11 cellular contexts compared by ENCODE assay signal in the genomic region with DNA sequence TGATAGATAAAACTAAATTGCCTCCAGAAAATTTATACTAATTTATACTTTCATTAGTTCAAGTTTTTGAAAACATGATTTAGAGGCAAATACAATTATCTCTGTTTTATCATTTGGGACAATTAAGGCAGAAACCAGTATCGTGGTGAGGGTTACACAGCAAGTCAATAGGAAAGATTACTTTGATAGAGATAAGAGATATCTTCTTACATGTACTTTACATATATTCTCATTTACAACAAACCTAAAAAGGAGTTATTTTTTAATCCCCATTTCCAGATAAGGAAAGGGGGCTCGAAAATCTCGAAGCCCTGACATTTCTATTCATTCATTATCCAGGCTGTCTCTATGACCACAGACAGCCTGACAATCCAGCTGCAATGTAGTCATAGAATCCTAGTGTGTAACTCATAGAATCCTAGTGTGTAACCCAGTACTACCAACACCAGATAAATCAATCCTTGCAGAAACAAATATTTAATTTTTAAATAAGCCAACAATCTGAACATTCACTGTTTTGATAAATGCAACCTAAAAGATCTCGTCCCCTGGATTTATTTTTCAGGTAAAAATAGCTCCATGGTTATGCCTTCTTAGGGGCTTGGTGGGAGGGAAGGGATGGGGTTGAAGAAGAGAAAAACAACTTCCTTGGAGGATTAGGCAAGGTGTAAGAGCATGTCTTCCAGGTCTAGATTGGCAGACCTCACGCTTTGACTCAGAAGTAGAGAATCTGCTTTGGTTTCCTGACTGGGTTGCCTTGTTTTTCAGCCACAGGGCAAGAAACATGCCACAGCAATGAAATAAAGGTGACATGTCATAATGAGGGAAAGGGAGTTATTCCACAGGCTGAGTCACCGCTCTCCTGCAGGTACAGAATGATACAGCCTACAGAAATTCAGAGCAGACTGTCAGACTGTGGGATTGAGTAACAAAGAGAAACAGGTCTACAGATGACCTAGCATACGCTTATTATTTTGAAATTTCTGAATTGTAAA. TPM values are rescaled to one million over a fixed set of nuclear protein-coding genes. Genes with fewer than 3 reads are reported as not detected.
DNase-seq lines count a peak whose midpoint lies in the region; ATAC-seq and TF ChIP-seq lines count a peak whose summit lies in the region.
"Had no signal": no experiment of that assay in that cellular context is flagged by ENCODE, and none has a peak within 500 bp of the region (broad histone marks: within the 10 kb centered on the region; RNA-seq: fewer than 3 reads in every experiment).

No MANE protein-coding gene starts in this region.

- H3K27me3 ChIP-seq in MG63 (no peaks in the 10 kb centered on the region), left ventricle myocardium inferior (ENCODE audit: low read depth) (no peaks in the 10 kb centered on the region)

- H3K27ac ChIP-seq in left ventricle myocardium inferior (replicated peaks), result no peak overlapping the region

- H3K4me1 Mint-ChIP-seq in glutamatergic neuron (ENCODE audit: low read depth, unreplicated experiment), result peaks cover 7% of the 10 kb centered on the region
- H3K4me1 Mint-ChIP-seq: central memory CD8-positive, alpha-beta T cell had no signal

- no peaks in the 10 kb centered on the region for H3K9me3 Mint-ChIP-seq in glutamatergic neuron (ENCODE audit: unreplicated experiment)
- H3K9me3 Mint-ChIP-seq: central memory CD8-positive, alpha-beta T cell had no signal

- no peak overlapping the region for H3K27ac Mint-ChIP-seq in glutamatergic neuron (ENCODE audit: unreplicated experiment)

- peaks cover 4% of the 10 kb centered on the region for H3K36me3 Mint-ChIP-seq in glutamatergic neuron (ENCODE audit: unreplicated experiment)

- TF ChIP-seq CTCF in choroid plexus epithelial cell (conservative IDR thresholded peaks at IDR 0.05; ENCODE audit: low read depth, low read length) (no peak), omental fat pad (IDR thresholded peaks at IDR 0.05) (no peak), glutamatergic neuron (IDR thresholded peaks at IDR 0.05; ENCODE audit: partially characterized antibody, unreplicated experiment) (no peak), left ventricle myocardium inferior (IDR thresholded peaks at IDR 0.05; ENCODE audit: borderline replicate concordance) (no peak)

- H3K36me3 ChIP-seq in MG63 (no peaks in the 10 kb centered on the region), left ventricle myocardium inferior (no peaks in the 10 kb centered on the region)

- DNase-seq in EH (ENCODE audit: low read depth) (peak; percentile 74), MG63 (peak; percentile 66), choroid plexus epithelial cell (ENCODE audit: low read depth) (peak; percentile 87), omental fat pad (ENCODE audit: low spot score) (no peak), glutamatergic neuron (no peak), NCI-H2029 treated with DMSO at 0.1 percent for 48 hours (lab: John Stamatoyannopoulos, UW) (no peak), left ventricle myocardium inferior (no peak)
- DNase-seq: NCI-H1436 had no signal

- peaks cover 3% of the 10 kb centered on the region; the same call in 1 of the 2 replicates for H3K9me3 ChIP-seq in MG63
- no peaks in the 10 kb centered on the region for H3K9me3 ChIP-seq in left ventricle myocardium inferior (replicated peaks)

- H3K27me3 Mint-ChIP-seq in glutamatergic neuron (ENCODE audit: unreplicated experiment), result peaks cover 4% of the 10 kb centered on the region
- H3K27me3 Mint-ChIP-seq: central memory CD8-positive, alpha-beta T cell had no signal

- H3K4me1 ChIP-seq in left ventricle myocardium inferior, result peaks cover 12% of the 10 kb centered on the region

- intact Hi-C loops in left ventricle myocardium inferior (cut with micrococcal nuclease), result no loop called here

- H3K4me3 ChIP-seq in MG63 (no peak overlapping the region), choroid plexus epithelial cell (ENCODE audit: low read depth, low read length) (no peak overlapping the region), left ventricle myocardium inferior (no peak overlapping the region)
- H3K4me3 ChIP-seq: GM12878 had no signal

- no peak overlapping the region for H3K4me3 Mint-ChIP-seq in glutamatergic neuron (ENCODE audit: unreplicated experiment)
- H3K4me3 Mint-ChIP-seq: central memory CD8-positive, alpha-beta T cell had no signal

- ATAC-seq in omental fat pad (ENCODE audit: low FRiP score), result peak; percentile 93
- ATAC-seq in GM19452 (IDR thresholded peaks at IDR 0.05; ENCODE audit: unreplicated experiment), result no peak
- ATAC-seq: GM12878 had no signal

RNA-seq across cellular contexts. Expression of gene IRF2BP2, which starts 45.6 kb away (rescaled TPM):
- 52.8 and 67.4 TPM in 2 replicates for total RNA-seq in MG63 (2014; rRNA removed; shearing (Covaris generic); ENCODE audit: low replicate concordance)
- total RNA-seq in omental fat pad (10 to 100 TPM; 39.4 to 67.1 (median 40.0) TPM), glutamatergic neuron (ENCODE audit: unreplicated experiment) (199 TPM), left ventricle myocardium inferior (126 TPM)

Comparison
In these comparisons a context has a peak if more than half of its experiments do, and no peak if none do; other contexts are left out.
1. DNase-seq: peak in EH (single experiment), MG63 (single experiment) and choroid plexus epithelial cell (single experiment); none in omental fat pad (single experiment), glutamatergic neuron (single experiment), NCI-H2029 treated with DMSO at 0.1 percent for 48 hours (single experiment) and left ventricle myocardium inferior (single experiment).